Comparison of ENCODE assay signal across 17 cellular contexts in the genomic region with DNA sequence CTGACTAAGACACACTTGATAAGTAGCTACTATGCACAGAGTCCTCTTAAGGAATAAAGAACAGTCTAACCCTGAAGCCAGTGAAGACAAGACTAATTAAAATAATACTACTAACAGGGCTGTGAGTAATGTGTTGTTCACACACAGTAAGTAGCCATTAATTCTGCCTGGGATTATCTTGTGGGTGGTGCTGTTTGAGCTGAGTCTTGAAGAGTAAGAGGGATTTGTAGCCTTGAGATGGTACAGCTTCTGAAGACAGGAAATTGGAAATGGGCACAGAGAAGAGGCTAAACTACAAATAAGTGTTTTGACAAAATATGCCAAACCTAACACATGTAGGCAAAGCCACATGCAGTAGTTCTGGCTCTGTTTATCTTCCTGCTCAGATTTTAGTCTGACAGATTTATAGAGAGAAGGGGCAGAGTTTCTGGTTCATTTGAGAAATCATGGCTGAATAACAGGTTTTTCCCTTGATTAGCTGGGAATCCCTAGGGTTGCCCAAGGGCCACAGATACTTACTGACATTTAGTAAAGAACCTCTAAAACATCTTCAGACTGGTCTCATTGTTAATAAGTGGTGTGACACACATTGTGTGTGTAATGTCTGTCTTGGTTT. TPM values are rescaled to one million over a fixed set of nuclear protein-coding genes. Genes with fewer than 3 reads are reported as not detected.
A peak's percentile ranks its signal among the peaks of the same experiment; 100 is the strongest.
DNase-seq lines count a peak whose midpoint lies in the region; ATAC-seq and TF ChIP-seq lines count a peak whose summit lies in the region.
"Had no signal": no experiment of that assay in that cellular context is flagged by ENCODE, and none has a peak within 500 bp of the region (broad histone marks: within the 10 kb centered on the region; RNA-seq: fewer than 3 reads in every experiment).

No MANE protein-coding gene starts in this region.

- H3F3A ChIP-seq in PC-9 (ENCODE audit: insufficient read depth, low read depth) (peaks cover 52% of the 10 kb centered on the region; the same call in 1 of the 2 replicates), GM23338 (replicated peaks; ENCODE audit: low read depth) (no peaks in the 10 kb centered on the region)

- no peaks in the 10 kb centered on the region; the same call in 2 of the 3 replicates for H3K4me1 Mint-ChIP-seq in GM23338
- H3K4me1 Mint-ChIP-seq: activated naive CD8-positive, alpha-beta T cell treated with anti-CD3 and anti-CD28 coated beads for 36 hours; naive thymus-derived CD8-positive, alpha-beta T cell had no signal

- no peaks in the 10 kb centered on the region for H3K9me3 Mint-ChIP-seq in GM23338
- H3K9me3 Mint-ChIP-seq: activated naive CD8-positive, alpha-beta T cell treated with anti-CD3 and anti-CD28 coated beads for 36 hours; naive thymus-derived CD8-positive, alpha-beta T cell had no signal

- POLR2A ChIA-PET in PC-9 (lab: Charles Lee; ENCODE audit: unreplicated experiment): interaction anchor here (0.6 kb wide), 1 partner anchor 221 kb away, joined by 5 read pairs; no protein-coding TSS in a partner anchor

- H3K27ac Mint-ChIP-seq in GM23338: no peak overlapping the region
- H3K27ac Mint-ChIP-seq: activated CD8-positive, alpha-beta T cell treated with anti-CD3 and anti-CD28 coated beads, Interleukin-2, amount 10 ng/mL, durations not matched to agents 7 days and 5 days; activated naive CD8-positive, alpha-beta T cell treated with anti-CD3 and anti-CD28 coated beads for 36 hours had no signal

- TF ChIP-seq POLR2A in stomach (IDR thresholded peaks at IDR 0.05): no peak

- no peaks in the 10 kb centered on the region for H3K9me2 ChIP-seq in PC-9 (ENCODE audit: insufficient read depth)
- no peaks in the 10 kb centered on the region for H3K9me2 ChIP-seq in GM23338 (ENCODE audit: insufficient read depth)

- H3K4me2 ChIP-seq in PC-9: peak overlapping the region; percentile 76
- H3K4me2 ChIP-seq in osteoblast (ENCODE audit: insufficient read depth, low read length): peak overlapping the region; percentile 12
- H3K4me2 ChIP-seq in GM23338: no peak overlapping the region

- H3K27ac ChIP-seq in PC-9 (peak overlapping the region; percentile 98), epithelial cell of prostate (no peak overlapping the region), osteoblast (ENCODE audit: low read depth, low read length) (peak overlapping the region; percentile 68), GM23338 (ENCODE audit: low read depth) (no peak overlapping the region), stomach (no peak overlapping the region)

- H3K9me3 ChIP-seq in PC-9 (ENCODE audit: insufficient read depth, low read depth) (no peaks in the 10 kb centered on the region; the same call in 1 of the 2 replicates), osteoblast (ENCODE audit: low read depth, low read length) (no peaks in the 10 kb centered on the region), stomach (no peaks in the 10 kb centered on the region)
- H3K9me3 ChIP-seq: Caco-2 had no signal

- peaks cover 13% of the 10 kb centered on the region; the same call in 1 of the 2 replicates for H3K36me3 ChIP-seq in PC-9 (ENCODE audit: low read depth)
- no peaks in the 10 kb centered on the region for H3K36me3 ChIP-seq in osteoblast (ENCODE audit: insufficient read depth, low read length)
- H3K36me3 ChIP-seq in GM23338 (ENCODE audit: insufficient read depth): no peaks in the 10 kb centered on the region
- H3K36me3 ChIP-seq in stomach: no peaks in the 10 kb centered on the region

- ATAC-seq in HG03354 (IDR thresholded peaks at IDR 0.05; ENCODE audit: poor library complexity, severe bottlenecking, unreplicated experiment): no peak
- ATAC-seq in GM23338: no peak
- ATAC-seq: activated CD8-positive, alpha-beta T cell treated with anti-CD3 and anti-CD28 coated beads, Interleukin-2, amount 10 ng/mL, durations not matched to agents 7 days and 5 days; naive thymus-derived CD8-positive, alpha-beta T cell had no signal

- CTCF ChIA-PET in PC-9 (lab: Charles Lee): no interaction called here

- intact Hi-C loops in PC-9 (cut with micrococcal nuclease; ENCODE audit: unreplicated experiment) (no loop called here), stomach (cut with DNase I; ENCODE audit: low total_unique reads) (no loop called here)

- H3K4me1 ChIP-seq in PC-9 (replicated peaks; ENCODE audit: insufficient read depth): peaks cover 65% of the 10 kb centered on the region
- peaks cover 20% of the 10 kb centered on the region for H3K4me1 ChIP-seq in osteoblast (ENCODE audit: insufficient read depth, low read length)
- H3K4me1 ChIP-seq in GM23338 (ENCODE audit: insufficient read depth): no peaks in the 10 kb centered on the region
- no peaks in the 10 kb centered on the region for H3K4me1 ChIP-seq in stomach
- H3K4me1 ChIP-seq: Caco-2 had no signal

- no peak overlapping the region for H3K4me3 Mint-ChIP-seq in GM23338
- H3K4me3 Mint-ChIP-seq: activated CD8-positive, alpha-beta T cell treated with anti-CD3 and anti-CD28 coated beads, Interleukin-2, amount 10 ng/mL, durations not matched to agents 7 days and 5 days; activated naive CD8-positive, alpha-beta T cell treated with anti-CD3 and anti-CD28 coated beads for 36 hours; naive thymus-derived CD8-positive, alpha-beta T cell had no signal

- TF ChIP-seq EP300 in stomach (IDR thresholded peaks at IDR 0.05): no peak

- peak overlapping the region; percentile 48 for H3K4me3 ChIP-seq in PC-9
- H3K4me3 ChIP-seq in osteoblast (ENCODE audit: insufficient read depth, low read length): no peak overlapping the region
- H3K4me3 ChIP-seq in GM23338: no peak overlapping the region
- no peak overlapping the region for H3K4me3 ChIP-seq in stomach

- DNase-seq in ELR (ENCODE audit: low read depth): peak; percentile 59
- peak in 1 of 2 experiments; percentile 76 for DNase-seq in PC-9
- DNase-seq in epithelial cell of prostate (ENCODE audit: low read depth, low spot score): peak; percentile 58
- DNase-seq in osteoblast (ENCODE audit: insufficient read length, low spot score, missing footprints): no peak
- DNase-seq in NCI-H2081 treated with DMSO at 0.1 percent for 48 hours (lab: John Stamatoyannopoulos, UW): no peak
- no peak for DNase-seq in GM23338 (ENCODE audit: low spot score)
- DNase-seq in stomach: no peak
- DNase-seq: activated CD8-positive, alpha-beta T cell treated with anti-CD3 and anti-CD28 coated beads, Interleukin-2, amount 10 ng/mL, durations not matched to agents 7 days and 5 days; activated naive CD8-positive, alpha-beta T cell treated with anti-CD3 and anti-CD28 coated beads for 36 hours; AML-193; Caco-2; H7; naive thymus-derived CD8-positive, alpha-beta T cell; NCI-H1694 treated with DMSO at 0.1 percent for 48 hours; NCI-H524 treated with DMSO at 0.1 percent for 48 hours; OCI-M1 had no signal

- peaks cover 2% of the 10 kb centered on the region for H3K27me3 Mint-ChIP-seq in GM23338 (ENCODE audit: insufficient read depth, low read depth, poor library complexity)

- TSS peak; percentile 94 for BruUV-seq in PC-9 (replicated peaks; lab: Mats Ljungman, UMichigan)

- H3K36me3 Mint-ChIP-seq in GM23338 (ENCODE audit: low read depth): no peaks in the 10 kb centered on the region
- H3K36me3 Mint-ChIP-seq: activated naive CD8-positive, alpha-beta T cell treated with anti-CD3 and anti-CD28 coated beads for 36 hours; naive thymus-derived CD8-positive, alpha-beta T cell had no signal

- H2AFZ ChIP-seq in PC-9 (no peak overlapping the region), osteoblast (ENCODE audit: low read length) (no peak overlapping the region), GM23338 (no peak overlapping the region)

- H4K20me1 ChIP-seq in PC-9 (ENCODE audit: insufficient read depth): no peaks in the 10 kb centered on the region
- H4K20me1 ChIP-seq in osteoblast (ENCODE audit: insufficient read depth, low read length): peaks cover 20% of the 10 kb centered on the region
- H4K20me1 ChIP-seq in GM23338 (replicated peaks; ENCODE audit: insufficient read depth): no peaks in the 10 kb centered on the region

- TF ChIP-seq CTCF in PC-9 (conservative IDR thresholded peaks at IDR 0.05) (no peak), osteoblast (IDR thresholded peaks at IDR 0.05; ENCODE audit: extremely low read depth, low read depth, low read length) (no peak), GM23338 (conservative IDR thresholded peaks at IDR 0.05; ENCODE audit: low read depth in 2 of 2) (no peak), stomach (IDR thresholded peaks at IDR 0.05) (no peak)

- H3K79me2 ChIP-seq in PC-9 (ENCODE audit: low read depth): peaks cover 82% of the 10 kb centered on the region
- peaks cover 96% of the 10 kb centered on the region for H3K79me2 ChIP-seq in osteoblast (ENCODE audit: insufficient read depth, low read length)
- no peaks in the 10 kb centered on the region for H3K79me2 ChIP-seq in GM23338 (replicated peaks; ENCODE audit: insufficient read depth)

- H3K27me3 ChIP-seq in PC-9 (ENCODE audit: insufficient read depth, low read depth): no peaks in the 10 kb centered on the region
- no peaks in the 10 kb centered on the region for H3K27me3 ChIP-seq in osteoblast (ENCODE audit: insufficient read depth, low read length)
- no peaks in the 10 kb centered on the region for H3K27me3 ChIP-seq in GM23338 (ENCODE audit: insufficient read depth)
- H3K27me3 ChIP-seq in stomach: no peaks in the 10 kb centered on the region

TF ChIP-seq in GM23338, 12 proteins besides CTCF, POLR2A, EP300 and RAD21 (continues in another document):
- TF ChIP-seq EZH2 (IDR thresholded peaks at IDR 0.05; ENCODE audit: low read depth, unreplicated experiment) (no peak), ETS1 (IDR thresholded peaks at IDR 0.05) (no peak), JUNB (IDR thresholded peaks at IDR 0.05; ENCODE audit: unreplicated experiment) (no peak), ZNF331 (CRISPR knock-in tag; IDR thresholded peaks at IDR 0.05; ENCODE audit: low read depth) (no peak), NANOG (IDR thresholded peaks at IDR 0.05; ENCODE audit: borderline replicate concordance) (no peak), EZH2phosphoT487 (IDR thresholded peaks at IDR 0.05; ENCODE audit: unreplicated experiment) (no peak)

RNA-seq across cellular contexts. Expression of gene ITGBL1, which starts 38.0 kb away (rescaled TPM):
- total RNA-seq in PC-9 (2021) (52.5 and 62.8 TPM in 2 replicates), osteoblast (360 and 398 TPM in 2 replicates), stomach (10 to 100 TPM in 1 of 5 donors, 1 to 10 TPM in 3, not detected in 1; 4.8 to 36.6 (median 7.0) TPM)
- not detected in 2 replicates for total RNA-seq in GM23338 (2014; rRNA removed; shearing (Covaris generic))
- polyA plus RNA-seq in GM23338 (2016; fragmentation: Nextera tagmentation; extraction: Ambion mirVana) (0.26 and 0.29 TPM in 2 replicates), stomach (1 to 10 TPM in 1 of 3 donors, under 1 TPM in 2; 0.53 to 1.8 (median 0.61) TPM)
- total RNA-seq: activated CD8-positive, alpha-beta T cell treated with anti-CD3 and anti-CD28 coated beads, Interleukin-2, amount 10 ng/mL, durations not matched to agents 7 days and 5 days; activated naive CD8-positive, alpha-beta T cell treated with anti-CD3 and anti-CD28 coated beads for 36 hours; Caco-2; naive thymus-derived CD8-positive, alpha-beta T cell had no signal
- polyA plus RNA-seq: naive thymus-derived CD8-positive, alpha-beta T cell had no signal

Comparison
In these comparisons a context has a peak if more than half of its experiments do, and no peak if none do; other contexts are left out.
1. DNase-seq: peak in ELR (single experiment) and epithelial cell of prostate (single experiment); none in osteoblast (single experiment), NCI-H2081 treated with DMSO at 0.1 percent for 48 hours (single experiment), GM23338 (single experiment) and stomach (single experiment).
2. H3K27ac ChIP-seq: peak in PC-9 (single experiment) and osteoblast (single experiment); none in epithelial cell of prostate (single experiment), GM23338 (single experiment) and stomach (0 of 5).